In genomic region chr18:52150050-52150449, GRCh38 we compare ENCODE assay signal across 24 cellular contexts.
"Had no signal": no experiment of that assay in that cellular context is flagged by ENCODE, and none has a peak within 500 bp of the region (broad histone marks: within the 10 kb centered on the region; RNA-seq: fewer than 3 reads in every experiment).

No MANE protein-coding gene starts in this region.

- H3K4me1 Mint-ChIP-seq: activated CD4-positive, alpha-beta memory T cell treated with anti-CD3 and anti-CD28 coated beads, Interleukin-2, amount 10 ng/mL, durations not matched to agents 7 days and 5 days; activated T-helper 17 cell treated with anti-CD3 and anti-CD28 coated beads, Interleukin-2, amount 50 U/mL, for 72 hours; brain; T-cell had no signal

- H3K27ac ChIP-seq: SK-N-MC, VCaP had no signal

- DNase-seq: activated CD4-positive, alpha-beta memory T cell treated with anti-CD3 and anti-CD28 coated beads, Interleukin-2, amount 10 ng/mL, durations not matched to agents 7 days and 5 days; activated CD4-positive, alpha-beta T cell treated with anti-CD3 and anti-CD28 coated beads, Interleukin-2, amount 50 U/mL, for 1 hour; activated CD4-positive, CD25-positive, alpha-beta regulatory T cell; activated gamma-delta T cell; activated naive CD4-positive, alpha-beta T cell treated with anti-CD3 and anti-CD28 coated beads for 36 hours; activated T-cell treated with anti-CD3 and anti-CD28 coated beads for 4 hours; activated T-cell treated with anti-CD3 and anti-CD28 coated beads, Interleukin-2, amount 50 U/mL, for 48 hours; amygdala; cerebellar nuclear complex; Kasumi-1; KBM-7; NCI-H1092; NCI-H1417; NCI-H1930; NCI-H2171; NCI-H2227 treated with DMSO at 0.1 percent for 48 hours; NCI-H526 treated with DMSO at 0.1 percent for 48 hours; T-cell had no signal

- H3K36me3 Mint-ChIP-seq: activated naive CD8-positive, alpha-beta T cell; brain; T-cell had no signal

- H3K4me3 ChIP-seq: SK-N-MC had no signal

- H3K4me3 Mint-ChIP-seq: activated CD4-positive, alpha-beta memory T cell treated with anti-CD3 and anti-CD28 coated beads, Interleukin-2, amount 10 ng/mL, durations not matched to agents 7 days and 5 days; activated naive CD4-positive, alpha-beta T cell treated with anti-CD3 and anti-CD28 coated beads for 36 hours; activated naive CD8-positive, alpha-beta T cell; activated T-helper 17 cell treated with anti-CD3 and anti-CD28 coated beads, Interleukin-2, amount 50 U/mL, for 72 hours; brain; T-cell had no signal

- H3K27me3 Mint-ChIP-seq: activated CD4-positive, alpha-beta memory T cell treated with anti-CD3 and anti-CD28 coated beads, Interleukin-2, amount 10 ng/mL, durations not matched to agents 7 days and 5 days; activated naive CD8-positive, alpha-beta T cell; activated T-helper 17 cell treated with anti-CD3 and anti-CD28 coated beads, Interleukin-2, amount 50 U/mL, for 72 hours; T-cell had no signal

- ATAC-seq: activated T-helper 17 cell treated with anti-CD3 and anti-CD28 coated beads, Interleukin-2, amount 50 U/mL, for 72 hours; Right ventricle myocardium inferior; T-cell had no signal

- H3K27ac Mint-ChIP-seq: activated CD4-positive, alpha-beta memory T cell treated with anti-CD3 and anti-CD28 coated beads, Interleukin-2, amount 10 ng/mL, durations not matched to agents 7 days and 5 days; activated naive CD4-positive, alpha-beta T cell treated with anti-CD3 and anti-CD28 coated beads for 36 hours; activated naive CD8-positive, alpha-beta T cell; activated T-helper 17 cell treated with anti-CD3 and anti-CD28 coated beads, Interleukin-2, amount 50 U/mL, for 72 hours; brain; T-cell had no signal
